ENCODE assay signal across 20 cellular contexts in the genomic region with DNA sequence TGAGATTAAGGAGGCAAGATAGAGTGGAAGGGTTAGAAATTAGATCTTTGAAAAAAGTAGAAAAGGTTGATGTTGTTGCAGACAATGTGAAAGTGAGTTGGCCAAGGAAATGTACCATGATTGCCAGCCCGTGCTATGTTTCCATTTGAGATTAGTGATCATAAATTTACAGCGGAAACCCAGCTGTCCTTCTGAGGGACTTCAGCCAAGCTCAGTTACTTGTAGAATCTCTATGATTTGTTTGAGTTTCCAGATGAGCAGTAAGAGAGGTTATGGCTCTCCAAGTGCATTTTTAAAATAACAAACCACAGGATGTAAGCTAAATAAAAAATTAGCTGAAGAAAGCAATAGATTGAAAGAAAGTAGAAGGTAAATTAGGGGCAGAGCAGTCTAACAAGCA. TPM values are rescaled to one million over a fixed set of nuclear protein-coding genes. Genes with fewer than 3 reads are reported as not detected.
A peak's percentile ranks its signal among the peaks of the same experiment; 100 is the strongest.
DNase-seq lines count a peak whose midpoint lies in the region; ATAC-seq and TF ChIP-seq lines count a peak whose summit lies in the region.
"Had no signal": no experiment of that assay in that cellular context is flagged by ENCODE, and none has a peak within 500 bp of the region (broad histone marks: within the 10 kb centered on the region; RNA-seq: fewer than 3 reads in every experiment).

No MANE protein-coding gene starts in this region.

- peak; percentile 9 for DNase-seq in AG20443 (ENCODE audit: low spot score)
- DNase-seq in HFFc6 = no peak
- peak; percentile 46 for DNase-seq in choroid plexus epithelial cell (ENCODE audit: low read depth)
- no peak for DNase-seq in nephron progenitor cell
- no peak for DNase-seq in activated T-helper 1 cell treated with anti-CD3 and anti-CD28 coated beads, Interleukin-12 subunit alpha, Interleukin-12 subunit beta, Interleukin-2, Interleukin-4 antibody, amounts not matched to agents 30 ng/mL and 10 ng/mL and 1 ng/mL, durations not matched to agents 14 hours and 24 hours and 36 hours (ENCODE audit: low spot score)
- no peak for DNase-seq in testis
- no peak for DNase-seq in HT-29 (ENCODE audit: low spot score)
- DNase-seq: activated CD4-positive, alpha-beta T cell treated with anti-CD3 and anti-CD28 coated beads, Interleukin-2, amount 50 U/mL, for 1 hour; AML-193; dermis blood vessel endothelial cell; HCEC 1CT; Kasumi-1; naive B cell; pancreas; PC-9; right lobe of liver; stimulated activated naive CD4-positive, alpha-beta T cell treated with Interleukin-2 at 50 U/mL for 16 hours had no signal

- no peaks in the 10 kb centered on the region for H3K36me3 ChIP-seq in testis (ENCODE audit: low read depth, missing control alignments)
- H3K36me3 ChIP-seq: pancreas, right lobe of liver, tibial nerve had no signal

- peaks cover 5% of the 10 kb centered on the region; the same call in 1 of the 2 replicates for H3K36me3 Mint-ChIP-seq in HFFc6 (ENCODE audit: low read depth)
- H3K36me3 Mint-ChIP-seq in nephron progenitor cell (ENCODE audit: low read depth) = peaks cover 3% of the 10 kb centered on the region
- no peaks in the 10 kb centered on the region for H3K36me3 Mint-ChIP-seq in activated T-helper 1 cell treated with anti-CD3 and anti-CD28 coated beads, Interleukin-12 subunit alpha, Interleukin-12 subunit beta, Interleukin-2, Interleukin-4 antibody, amounts not matched to agents 30 ng/mL and 10 ng/mL and 1 ng/mL, durations not matched to agents 14 hours and 24 hours and 36 hours (ENCODE audit: low read depth)
- H3K36me3 Mint-ChIP-seq: naive B cell had no signal

- H3K4me3 ChIP-seq in choroid plexus epithelial cell (ENCODE audit: low read depth, low read length) (no peak overlapping the region), testis (no peak overlapping the region)
- H3K4me3 ChIP-seq: pancreas, PC-9, right lobe of liver, tibial nerve had no signal

- no peak overlapping the region for H3K27ac ChIP-seq in testis
- H3K27ac ChIP-seq: pancreas, PC-9, right lobe of liver had no signal

- no peak for TF ChIP-seq POLR2A in testis (IDR thresholded peaks at IDR 0.05)

- H3K4me3 Mint-ChIP-seq in HFFc6 = 0 out of 2 replicates have a peak overlapping the region, but pooled peaks have one; percentile 9
- no peak overlapping the region for H3K4me3 Mint-ChIP-seq in nephron progenitor cell
- no peak overlapping the region for H3K4me3 Mint-ChIP-seq in activated T-helper 1 cell treated with anti-CD3 and anti-CD28 coated beads, Interleukin-12 subunit alpha, Interleukin-12 subunit beta, Interleukin-2, Interleukin-4 antibody, amounts not matched to agents 30 ng/mL and 10 ng/mL and 1 ng/mL, durations not matched to agents 14 hours and 24 hours and 36 hours
- H3K4me3 Mint-ChIP-seq: naive B cell; T-helper 1 cell treated with Interleukin-12 subunit alpha and Interleukin-12 subunit beta and Interleukin-4 antibody, amounts not matched to agents 30 μg/mL and 1 μg/mL, for 36 hours had no signal

- H3K4me1 Mint-ChIP-seq in HFFc6 (ENCODE audit: low read depth) (peaks cover 22% of the 10 kb centered on the region), nephron progenitor cell (peaks cover 24% of the 10 kb centered on the region)
- H3K4me1 Mint-ChIP-seq in activated T-helper 1 cell treated with anti-CD3 and anti-CD28 coated beads, Interleukin-12 subunit alpha, Interleukin-12 subunit beta, Interleukin-2, Interleukin-4 antibody, amounts not matched to agents 30 ng/mL and 10 ng/mL and 1 ng/mL, durations not matched to agents 14 hours and 24 hours and 36 hours (ENCODE audit: low read depth) = no peaks in the 10 kb centered on the region
- H3K4me1 Mint-ChIP-seq: naive B cell had no signal

- no peaks in the 10 kb centered on the region; the same call in 1 of the 2 replicates for H3K27me3 Mint-ChIP-seq in HFFc6 (ENCODE audit: insufficient read depth)
- H3K27me3 Mint-ChIP-seq in nephron progenitor cell (ENCODE audit: low read depth, poor library complexity) = no peaks in the 10 kb centered on the region
- no peaks in the 10 kb centered on the region for H3K27me3 Mint-ChIP-seq in activated T-helper 1 cell treated with anti-CD3 and anti-CD28 coated beads, Interleukin-12 subunit alpha, Interleukin-12 subunit beta, Interleukin-2, Interleukin-4 antibody, amounts not matched to agents 30 ng/mL and 10 ng/mL and 1 ng/mL, durations not matched to agents 14 hours and 24 hours and 36 hours (ENCODE audit: insufficient read depth)
- H3K27me3 Mint-ChIP-seq: naive B cell had no signal

- H3K9me3 ChIP-seq in testis = no peaks in the 10 kb centered on the region
- H3K9me3 ChIP-seq: pancreas, right lobe of liver had no signal

- TF ChIP-seq CTCF in HFFc6 (IDR thresholded peaks at IDR 0.05) = no peak
- TF ChIP-seq CTCF in choroid plexus epithelial cell (conservative IDR thresholded peaks at IDR 0.05; ENCODE audit: low read depth, low read length) = no peak
- TF ChIP-seq CTCF in nephron progenitor cell (IDR thresholded peaks at IDR 0.05) = no peak
- no peak for TF ChIP-seq CTCF in testis (IDR thresholded peaks at IDR 0.05)

- H3K4me1 ChIP-seq in testis = no peaks in the 10 kb centered on the region
- H3K4me1 ChIP-seq: pancreas, right lobe of liver had no signal

- peak overlapping the region; percentile 4; the same call in 1 of the 2 replicates for H3K27ac Mint-ChIP-seq in HFFc6
- peak overlapping the region; percentile 76 for H3K27ac Mint-ChIP-seq in nephron progenitor cell
- no peak overlapping the region for H3K27ac Mint-ChIP-seq in activated T-helper 1 cell treated with anti-CD3 and anti-CD28 coated beads, Interleukin-12 subunit alpha, Interleukin-12 subunit beta, Interleukin-2, Interleukin-4 antibody, amounts not matched to agents 30 ng/mL and 10 ng/mL and 1 ng/mL, durations not matched to agents 14 hours and 24 hours and 36 hours
- H3K27ac Mint-ChIP-seq: naive B cell; T-helper 1 cell treated with Interleukin-12 subunit alpha and Interleukin-12 subunit beta and Interleukin-4 antibody, amounts not matched to agents 30 μg/mL and 1 μg/mL, for 36 hours had no signal

- H3K27me3 ChIP-seq in testis = no peaks in the 10 kb centered on the region
- H3K27me3 ChIP-seq: pancreas, right lobe of liver, tibial nerve had no signal

- 43 to 45% methylated on average over 2 of the region's 2 CpGs for WGBS in testis, 2 donors

- no peak for ATAC-seq in HG02970 (IDR thresholded peaks at IDR 0.05; ENCODE audit: low FRiP score, unreplicated experiment)
- ATAC-seq: pancreas, right lobe of liver had no signal

- intact Hi-C loops in activated T-helper 1 cell treated with anti-CD3 and anti-CD28 coated beads, Interleukin-12 subunit alpha, Interleukin-12 subunit beta, Interleukin-2, Interleukin-4 antibody, amounts not matched to agents 30 ng/mL and 10 ng/mL and 1 ng/mL, durations not matched to agents 14 hours and 24 hours and 36 hours (cut with micrococcal nuclease) = no loop called here
- intact Hi-C loops in testis (cut with DNase I; ENCODE audit: low total_unique reads) = no loop called here

- no peaks in the 10 kb centered on the region for H3K9me3 Mint-ChIP-seq in HFFc6
- H3K9me3 Mint-ChIP-seq in nephron progenitor cell = peaks cover 6% of the 10 kb centered on the region
- H3K9me3 Mint-ChIP-seq in activated T-helper 1 cell treated with anti-CD3 and anti-CD28 coated beads, Interleukin-12 subunit alpha, Interleukin-12 subunit beta, Interleukin-2, Interleukin-4 antibody, amounts not matched to agents 30 ng/mL and 10 ng/mL and 1 ng/mL, durations not matched to agents 14 hours and 24 hours and 36 hours = no peaks in the 10 kb centered on the region
- H3K9me3 Mint-ChIP-seq: T-helper 1 cell treated with Interleukin-12 subunit alpha and Interleukin-12 subunit beta and Interleukin-4 antibody, amounts not matched to agents 30 μg/mL and 1 μg/mL, for 36 hours had no signal

RNA-seq across cellular contexts. Expression of gene RBMS3, which starts 54.2 kb away (rescaled TPM):
- total RNA-seq in HFFc6 (2021; fragmentation: NEBNext Ultra II Directional; extraction: Animal tissue kit (Norgen Biotek cat#: 25700)) = 10 to 100 TPM; 22.8 to 46.9 (median 39.4) TPM
- 3.4 and 3.7 TPM in 2 replicates for total RNA-seq in activated T-helper 1 cell treated with anti-CD3 and anti-CD28 coated beads, Interleukin-12 subunit alpha, Interleukin-12 subunit beta, Interleukin-2, Interleukin-4 antibody, amounts not matched to agents 30 ng/mL and 10 ng/mL and 1 ng/mL, durations not matched to agents 14 hours and 24 hours and 36 hours
- total RNA-seq in testis = 10 to 100 TPM; 19.7 to 36.2 TPM
- polyA plus RNA-seq in testis (ENCODE audit: insufficient read depth, low read depth, low replicate concordance) = 5.6 TPM
- not detected in 2 replicates for total RNA-seq in HT-29 (2014; rRNA removed; shearing (Covaris generic))

Comparison
In these comparisons a context has a peak if more than half of its experiments do, and no peak if none do; other contexts are left out.
1. DNase-seq: peak in AG20443 (single experiment) and choroid plexus epithelial cell (single experiment); none in HFFc6 (single experiment), nephron progenitor cell (single experiment), activated T-helper 1 cell treated with anti-CD3 and anti-CD28 coated beads, Interleukin-12 subunit alpha, Interleukin-12 subunit beta, Interleukin-2, Interleukin-4 antibody, amounts not matched to agents 30 ng/mL and 10 ng/mL and 1 ng/mL, durations not matched to agents 14 hours and 24 hours and 36 hours (single experiment), testis (single experiment) and HT-29 (single experiment).